Comparison of ENCODE assay signal across 16 cellular contexts in the genomic region with DNA sequence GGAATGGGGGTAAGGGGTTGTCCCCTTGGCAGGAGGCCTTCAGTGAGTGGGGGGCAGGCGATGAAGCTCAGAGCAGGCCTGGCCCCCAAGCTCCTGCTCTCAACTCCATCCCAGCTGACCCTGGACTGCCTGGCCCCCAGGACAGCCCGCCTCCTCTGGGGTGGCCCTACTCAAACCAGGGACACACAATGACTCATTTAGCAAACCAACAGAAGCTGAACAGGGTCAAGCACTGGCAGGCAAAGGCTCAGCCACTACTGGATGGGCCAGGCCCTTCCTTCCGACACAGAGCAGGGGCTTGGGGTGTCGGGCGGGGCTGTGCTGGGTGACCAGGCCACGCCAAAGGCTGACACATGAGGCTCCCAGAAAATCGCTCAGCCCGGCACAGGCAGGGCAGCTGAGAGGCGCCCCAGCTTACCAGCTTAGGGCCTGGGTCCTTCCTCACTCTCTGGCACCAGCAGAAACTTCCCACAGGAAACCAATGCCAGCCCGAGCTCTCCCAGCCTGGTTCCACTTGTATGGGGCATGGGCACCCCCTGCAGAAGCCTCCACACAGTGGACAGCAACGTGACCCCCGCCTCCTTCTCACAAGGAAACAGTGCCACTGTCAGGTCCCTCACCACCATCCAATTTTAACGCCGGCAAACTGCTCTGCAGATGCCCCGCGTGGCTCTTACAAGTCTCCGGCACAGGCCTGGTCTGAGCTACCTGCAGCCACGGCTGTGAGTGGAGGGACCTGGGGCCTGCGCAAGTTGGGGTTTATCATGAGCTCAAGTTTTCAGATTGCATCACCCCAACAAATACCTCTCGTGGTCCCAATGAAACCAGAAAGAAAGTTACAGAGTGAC.
DNase-seq lines count a peak whose midpoint lies in the region; ATAC-seq, FAIRE-seq and TF ChIP-seq lines count a peak whose summit lies in the region.
"Had no signal": no experiment of that assay in that cellular context is flagged by ENCODE, and none has a peak within 500 bp of the region (broad histone marks: within the 10 kb centered on the region; RNA-seq: fewer than 3 reads in every experiment).

No MANE protein-coding gene starts in this region.

- H3K4me1 Mint-ChIP-seq in naive thymus-derived CD4-positive, alpha-beta T cell = peaks cover 0 to 5% (median 0%) of the 10 kb centered on the region in 7 donors
- H3K4me1 Mint-ChIP-seq: CD4-positive, alpha-beta memory T cell; GM23338 had no signal

- TF ChIP-seq CTCF in heart right ventricle (IDR thresholded peaks at IDR 0.05) = no peak
- no peak for TF ChIP-seq CTCF in kidney (IDR thresholded peaks at IDR 0.05; ENCODE audit: borderline replicate concordance, extremely low read depth, insufficient read depth)

- H3K9me3 ChIP-seq in heart right ventricle = peaks cover 0 to 13% (median 0%) of the 10 kb centered on the region in 11 donors
- H3K9me3 ChIP-seq in SJSA1 (replicated peaks) = no peaks in the 10 kb centered on the region
- H3K9me3 ChIP-seq in kidney (ENCODE audit: control insufficient read depth in 1 of 2, low read length in 2 of 2) = peaks cover 0 to 6% of the 10 kb centered on the region in 2 donors
- no peaks in the 10 kb centered on the region for H3K9me3 ChIP-seq in naive thymus-derived CD4-positive, alpha-beta T cell (ENCODE audit: control insufficient read depth in 2 of 3, low read length in 3 of 3)
- no peaks in the 10 kb centered on the region for H3K9me3 ChIP-seq in effector memory CD4-positive, alpha-beta T cell (ENCODE audit: control insufficient read depth, low read length)

- 96 to 97% methylated on average over 20 of the region's 20 CpGs for WGBS in heart right ventricle, 2 donors

- no peak overlapping the region for H3K9ac ChIP-seq in kidney (ENCODE audit: low read length in 2 of 2)

- POLR2A ChIA-PET in naive thymus-derived CD4-positive, alpha-beta T cell (lab: Charles Lee) = no interaction called here

- H3K27me3 Mint-ChIP-seq in naive thymus-derived CD4-positive, alpha-beta T cell = no peaks in the 10 kb centered on the region
- H3K27me3 Mint-ChIP-seq: CD4-positive, alpha-beta memory T cell had no signal

- no peak overlapping the region for H3K4me3 ChIP-seq in heart right ventricle
- H3K4me3 ChIP-seq in SJSA1 = no peak overlapping the region
- H3K4me3 ChIP-seq in kidney (ENCODE audit: low read length in 2 of 2) = no peak overlapping the region
- no peak overlapping the region for H3K4me3 ChIP-seq in naive thymus-derived CD4-positive, alpha-beta T cell (ENCODE audit: low read length)
- no peak overlapping the region for H3K4me3 ChIP-seq in effector memory CD4-positive, alpha-beta T cell (ENCODE audit: insufficient read depth, low read depth, low read length, poor library complexity, severe bottlenecking)
- H3K4me3 ChIP-seq: GM12878, GM23338 had no signal

- no peaks in the 10 kb centered on the region for H3K27me3 ChIP-seq in heart right ventricle
- no peaks in the 10 kb centered on the region for H3K27me3 ChIP-seq in SJSA1 (replicated peaks)
- H3K27me3 ChIP-seq in naive thymus-derived CD4-positive, alpha-beta T cell (ENCODE audit: control insufficient read depth in 2 of 2, insufficient read depth in 2 of 2, low read length in 2 of 2) = no peaks in the 10 kb centered on the region
- H3K27me3 ChIP-seq in effector memory CD4-positive, alpha-beta T cell (replicated peaks; ENCODE audit: control insufficient read depth, insufficient read depth, low read length, poor library complexity, severe bottlenecking) = no peaks in the 10 kb centered on the region

- ATAC-seq in left ventricle myocardium superior (no peak), heart right ventricle (no peak), SK-N-SH treated with all-trans-retinoic acid at 6 μM for 48 hours (no peak)
- ATAC-seq in naive thymus-derived CD4-positive, alpha-beta T cell = no peak
- ATAC-seq: GM12878, GM23338 had no signal

- no peak overlapping the region for H3K4me3 Mint-ChIP-seq in naive thymus-derived CD4-positive, alpha-beta T cell
- H3K4me3 Mint-ChIP-seq: CD4-positive, alpha-beta memory T cell; GM23338; H9 had no signal

- peaks cover 13 to 43% (median 36%) of the 10 kb centered on the region in 5 donors for H3K36me3 Mint-ChIP-seq in naive thymus-derived CD4-positive, alpha-beta T cell

- H3K27ac ChIP-seq in heart right ventricle (no peak overlapping the region), SJSA1 (peak overlapping the region; percentile 36; the same call in 1 of the 2 replicates), kidney (ENCODE audit: low read depth in 2 of 2, low read length in 2 of 2) (no peak overlapping the region)
- no peak overlapping the region for H3K27ac ChIP-seq in naive thymus-derived CD4-positive, alpha-beta T cell (ENCODE audit: low read depth, low read length)
- H3K27ac ChIP-seq in effector memory CD4-positive, alpha-beta T cell (ENCODE audit: insufficient read depth, low read length, poor library complexity, severe bottlenecking) = no peak overlapping the region
- H3K27ac ChIP-seq: C4-2B had no signal

- no peak overlapping the region for H3K27ac Mint-ChIP-seq in naive thymus-derived CD4-positive, alpha-beta T cell
- H3K27ac Mint-ChIP-seq: CD4-positive, alpha-beta memory T cell; GM23338 had no signal

- CTCF ChIA-PET in naive thymus-derived CD4-positive, alpha-beta T cell (lab: Charles Lee) = no interaction called here

- intact Hi-C loops in left ventricle myocardium superior (cut with micrococcal nuclease) = no loop called here
- intact Hi-C loops in heart right ventricle (cut with DNase I) = no loop called here
- intact Hi-C loops in kidney (cut with DNase I) = no loop called here
- intact Hi-C loops in naive thymus-derived CD4-positive, alpha-beta T cell (cut with micrococcal nuclease) = no loop called here

- no peaks in the 10 kb centered on the region for H3K4me1 ChIP-seq in heart right ventricle
- H3K4me1 ChIP-seq in SJSA1 (replicated peaks) = peaks cover 14% of the 10 kb centered on the region
- H3K4me1 ChIP-seq in kidney (ENCODE audit: control insufficient read depth in 1 of 2, insufficient read depth in 1 of 2, low read depth in 1 of 2, low read length in 2 of 2) = no peaks in the 10 kb centered on the region
- H3K4me1 ChIP-seq in naive thymus-derived CD4-positive, alpha-beta T cell (ENCODE audit: control insufficient read depth in 2 of 2, insufficient read depth in 2 of 2, low read length in 2 of 2) = no peaks in the 10 kb centered on the region
- no peaks in the 10 kb centered on the region for H3K4me1 ChIP-seq in effector memory CD4-positive, alpha-beta T cell (ENCODE audit: control insufficient read depth, insufficient read depth, low read length, poor library complexity, severe bottlenecking)

- peaks cover 0 to 4% (median 0%) of the 10 kb centered on the region in 11 donors for H3K9me3 Mint-ChIP-seq in naive thymus-derived CD4-positive, alpha-beta T cell

- DNase-seq in left ventricle myocardium superior = peak; percentile 12
- DNase-seq in heart right ventricle = no peak
- DNase-seq in SJSA1 (ENCODE audit: low read depth in 1 of 2, low spot score in 2 of 2) = no peak
- peak; percentile 58 for DNase-seq in kidney
- DNase-seq in naive thymus-derived CD4-positive, alpha-beta T cell = no peak
- no peak for DNase-seq in effector memory CD4-positive, alpha-beta T cell
- no peak for DNase-seq in NCI-H2081 (lab: John Stamatoyannopoulos, UW)
- DNase-seq: 8988T; CD4-positive, alpha-beta memory T cell; DMS79; H9 had no signal

- H3K36me3 ChIP-seq in heart right ventricle (peaks cover 0 to 66% (median 12%) of the 10 kb centered on the region in 9 donors), SJSA1 (peaks cover 10% of the 10 kb centered on the region), kidney (ENCODE audit: control insufficient read depth in 1 of 2, insufficient read depth in 2 of 2, low read length in 2 of 2) (peaks cover 7 to 13% of the 10 kb centered on the region in 2 donors)
- peaks cover 0 to 29% (median 0%) of the 10 kb centered on the region in 3 experiments for H3K36me3 ChIP-seq in naive thymus-derived CD4-positive, alpha-beta T cell (ENCODE audit: control insufficient read depth in 2 of 3, insufficient read depth in 3 of 3, low read length in 3 of 3)
- H3K36me3 ChIP-seq in effector memory CD4-positive, alpha-beta T cell (ENCODE audit: control insufficient read depth, insufficient read depth, low read length) = peaks cover 30% of the 10 kb centered on the region

- FAIRE-seq in kidney (lab: Jason Lieb, UNC) = no peak
- FAIRE-seq: GM12878, GM18507 had no signal

TF ChIP-seq in SK-N-SH treated with all-trans-retinoic acid at 6 μM for 48 hours, 23 proteins besides CTCF, POLR2A, EP300 and RAD21:
- TF ChIP-seq ZFP3 (CRISPR knock-in tag; IDR thresholded peaks at IDR 0.05) (no peak), PPARA (CRISPR knock-in tag; IDR thresholded peaks at IDR 0.05; ENCODE audit: borderline replicate concordance) (no peak), OSR1 (CRISPR knock-in tag; IDR thresholded peaks at IDR 0.05) (no peak), ZNF70 (CRISPR knock-in tag; IDR thresholded peaks at IDR 0.05) (no peak), ISL1 (CRISPR knock-in tag; IDR thresholded peaks at IDR 0.05) (no peak), CSDC2 (CRISPR knock-in tag; IDR thresholded peaks at IDR 0.05) (no peak)
- TF ChIP-seq, protein P1, sequence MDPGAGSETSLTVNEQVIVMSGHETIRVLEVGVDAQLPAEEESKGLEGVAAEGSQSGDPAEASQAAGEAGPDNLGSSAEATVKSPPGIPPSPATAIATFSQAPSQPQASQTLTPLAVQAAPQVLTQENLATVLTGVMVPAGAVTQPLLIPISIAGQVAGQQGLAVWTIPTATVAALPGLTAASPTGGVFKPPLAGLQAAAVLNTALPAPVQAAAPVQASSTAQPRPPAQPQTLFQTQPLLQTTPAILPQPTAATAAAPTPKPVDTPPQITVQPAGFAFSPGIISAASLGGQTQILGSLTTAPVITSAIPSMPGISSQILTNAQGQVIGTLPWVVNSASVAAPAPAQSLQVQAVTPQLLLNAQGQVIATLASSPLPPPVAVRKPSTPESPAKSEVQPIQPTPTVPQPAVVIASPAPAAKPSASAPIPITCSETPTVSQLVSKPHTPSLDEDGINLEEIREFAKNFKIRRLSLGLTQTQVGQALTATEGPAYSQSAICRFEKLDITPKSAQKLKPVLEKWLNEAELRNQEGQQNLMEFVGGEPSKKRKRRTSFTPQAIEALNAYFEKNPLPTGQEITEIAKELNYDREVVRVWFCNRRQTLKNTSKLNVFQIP (CRISPR knock-in tag; IDR thresholded peaks at IDR 0.05; ENCODE audit: borderline replicate concordance, low read depth) = no peak
- TF ChIP-seq, protein P2, sequence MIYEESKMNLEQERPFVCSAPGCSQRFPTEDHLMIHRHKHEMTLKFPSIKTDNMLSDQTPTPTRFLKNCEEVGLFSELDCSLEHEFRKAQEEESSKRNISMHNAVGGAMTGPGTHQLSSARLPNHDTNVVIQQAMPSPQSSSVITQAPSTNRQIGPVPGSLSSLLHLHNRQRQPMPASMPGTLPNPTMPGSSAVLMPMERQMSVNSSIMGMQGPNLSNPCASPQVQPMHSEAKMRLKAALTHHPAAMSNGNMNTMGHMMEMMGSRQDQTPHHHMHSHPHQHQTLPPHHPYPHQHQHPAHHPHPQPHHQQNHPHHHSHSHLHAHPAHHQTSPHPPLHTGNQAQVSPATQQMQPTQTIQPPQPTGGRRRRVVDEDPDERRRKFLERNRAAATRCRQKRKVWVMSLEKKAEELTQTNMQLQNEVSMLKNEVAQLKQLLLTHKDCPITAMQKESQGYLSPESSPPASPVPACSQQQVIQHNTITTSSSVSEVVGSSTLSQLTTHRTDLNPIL (CRISPR knock-in tag; IDR thresholded peaks at IDR 0.05; ENCODE audit: low read depth) = no peak

Comparison
In these comparisons a context has a peak if more than half of its experiments do, and no peak if none do; other contexts are left out.
1. DNase-seq: peak in left ventricle myocardium superior (single experiment) and kidney (single experiment); none in heart right ventricle (0 of 2), SJSA1 (0 of 2), naive thymus-derived CD4-positive, alpha-beta T cell (0 of 9), effector memory CD4-positive, alpha-beta T cell (0 of 3) and NCI-H2081 (0 of 2).